21 cellular contexts compared by ENCODE assay signal in genomic region chr10:96661632-96662031, GRCh38. TPM values are rescaled to one million over a fixed set of nuclear protein-coding genes. Genes with fewer than 3 reads are reported as not detected.
DNase-seq lines count a peak whose midpoint lies in the region; ATAC-seq, FAIRE-seq and TF ChIP-seq lines count a peak whose summit lies in the region.
"Had no signal": no experiment of that assay in that cellular context is flagged by ENCODE, and none has a peak within 500 bp of the region (broad histone marks: within the 10 kb centered on the region; RNA-seq: fewer than 3 reads in every experiment).

No MANE protein-coding gene starts in this region.

- H3K27ac ChIP-seq in CD4-positive, alpha-beta T cell (ENCODE audit: low read depth, low read length), result no peak overlapping the region
- H3K27ac ChIP-seq: 22Rv1, Peyer's patch, SJCRH30 had no signal

- H3K4me3 Mint-ChIP-seq in activated T-cell treated with anti-CD3 and anti-CD28 coated beads, Interleukin-2, amount 50 U/mL, for 72 hours, result no peak overlapping the region
- no peak overlapping the region for H3K4me3 Mint-ChIP-seq in activated T-cell treated with anti-CD3 and anti-CD28 coated beads, Interleukin-2, amount 50 U/mL, for 4 hours
- no peak overlapping the region for H3K4me3 Mint-ChIP-seq in nephron progenitor cell
- no peak overlapping the region for H3K4me3 Mint-ChIP-seq in CD4-positive, alpha-beta T cell
- no peak overlapping the region for H3K4me3 Mint-ChIP-seq in chondrocyte (ENCODE audit: unreplicated experiment)

- no peaks in the 10 kb centered on the region for H3K9me3 Mint-ChIP-seq in activated T-cell treated with anti-CD3 and anti-CD28 coated beads, Interleukin-2, amount 50 U/mL, for 72 hours
- H3K9me3 Mint-ChIP-seq in activated T-cell treated with anti-CD3 and anti-CD28 coated beads, Interleukin-2, amount 50 U/mL, for 4 hours, result no peaks in the 10 kb centered on the region
- H3K9me3 Mint-ChIP-seq in nephron progenitor cell (no peaks in the 10 kb centered on the region), chondrocyte (ENCODE audit: low read depth) (no peaks in the 10 kb centered on the region)
- no peaks in the 10 kb centered on the region for H3K9me3 Mint-ChIP-seq in CD4-positive, alpha-beta T cell

- peak; percentile 43 for FAIRE-seq in islet of Langerhans (lab: Jason Lieb, UNC)
- FAIRE-seq: K562 had no signal

- H3K36me3 Mint-ChIP-seq in activated T-cell treated with anti-CD3 and anti-CD28 coated beads, Interleukin-2, amount 50 U/mL, for 72 hours (ENCODE audit: insufficient read depth in 2 of 2), result no peaks in the 10 kb centered on the region
- no peaks in the 10 kb centered on the region for H3K36me3 Mint-ChIP-seq in activated T-cell treated with anti-CD3 and anti-CD28 coated beads, Interleukin-2, amount 50 U/mL, for 4 hours (ENCODE audit: insufficient read depth)
- H3K36me3 Mint-ChIP-seq in nephron progenitor cell (ENCODE audit: low read depth), result no peaks in the 10 kb centered on the region
- H3K36me3 Mint-ChIP-seq in CD4-positive, alpha-beta T cell (ENCODE audit: low read depth), result no peaks in the 10 kb centered on the region
- no peaks in the 10 kb centered on the region for H3K36me3 Mint-ChIP-seq in chondrocyte (ENCODE audit: low read depth)

- CTCF ChIA-PET in CD4-positive, alpha-beta T cell (lab: Charles Lee), result no interaction called here

- H3K9me3 ChIP-seq in CD4-positive, alpha-beta T cell (ENCODE audit: control insufficient read depth, low read length), result no peaks in the 10 kb centered on the region
- H3K9me3 ChIP-seq: MG63, Peyer's patch, SJCRH30 had no signal

- POLR2A ChIA-PET in CD4-positive, alpha-beta T cell (lab: Charles Lee), result no interaction called here

- intact Hi-C loops in CD4-positive, alpha-beta T cell (cut with DNase I, micrococcal nuclease), result no loop called here
- intact Hi-C loops in left cardiac atrium (cut with DNase I), result no loop called here

- H3K4me1 Mint-ChIP-seq in activated T-cell treated with anti-CD3 and anti-CD28 coated beads, Interleukin-2, amount 50 U/mL, for 72 hours (ENCODE audit: low read depth), result peaks cover 13% of the 10 kb centered on the region
- H3K4me1 Mint-ChIP-seq in activated T-cell treated with anti-CD3 and anti-CD28 coated beads, Interleukin-2, amount 50 U/mL, for 4 hours (ENCODE audit: low read depth), result peaks cover 12% of the 10 kb centered on the region
- peaks cover 24% of the 10 kb centered on the region for H3K4me1 Mint-ChIP-seq in nephron progenitor cell
- no peaks in the 10 kb centered on the region for H3K4me1 Mint-ChIP-seq in CD4-positive, alpha-beta T cell (ENCODE audit: low read depth)
- H3K4me1 Mint-ChIP-seq in chondrocyte (ENCODE audit: low read depth), result peaks cover 35% of the 10 kb centered on the region

- no peak for DNase-seq in activated T-cell treated with anti-CD3 and anti-CD28 coated beads, Interleukin-2, amount 50 U/mL, for 72 hours
- no peak for DNase-seq in activated T-cell treated with anti-CD3 and anti-CD28 coated beads, Interleukin-2, amount 50 U/mL, for 4 hours
- DNase-seq in nephron progenitor cell (no peak), left cardiac atrium (no peak), pons (ENCODE audit: low spot score) (no peak), chondrocyte (ENCODE audit: low spot score) (no peak)
- DNase-seq in CD4-positive, alpha-beta T cell, result no peak
- DNase-seq: AML-193, DMS79 treated with DMSO at 0.1 percent for 48 hours, MG63, NCI-H1417, NCI-H1694 treated with DMSO at 0.1 percent for 48 hours, NCI-H2081 treated with DMSO at 0.1 percent for 48 hours, NCI-H2171 treated with DMSO at 0.1 percent for 48 hours, NCI-H524 treated with DMSO at 0.1 percent for 48 hours, NCI-H82, Peyer's patch, SJCRH30 had no signal

- TF ChIP-seq CTCF in nephron progenitor cell (IDR thresholded peaks at IDR 0.05) (no peak), chondrocyte (IDR thresholded peaks at IDR 0.05) (no peak)
- no peak for TF ChIP-seq CTCF in CD4-positive, alpha-beta T cell (IDR thresholded peaks at IDR 0.05)

- H3K27me3 ChIP-seq in CD4-positive, alpha-beta T cell (ENCODE audit: control insufficient read depth, insufficient read depth, low read length), result no peaks in the 10 kb centered on the region
- H3K27me3 ChIP-seq: MG63, Peyer's patch, SJCRH30 had no signal

- ATAC-seq in activated T-cell treated with anti-CD3 and anti-CD28 coated beads, Interleukin-2, amount 50 U/mL, for 72 hours (replicated peaks in 1 of 2), result no peak
- ATAC-seq in activated T-cell treated with anti-CD3 and anti-CD28 coated beads, Interleukin-2, amount 50 U/mL, for 4 hours, result no peak
- ATAC-seq in CD4-positive, alpha-beta T cell (ENCODE audit: poor library complexity), result no peak
- ATAC-seq in left cardiac atrium, result no peak
- ATAC-seq: K562 had no signal

- H3K27me3 Mint-ChIP-seq in activated T-cell treated with anti-CD3 and anti-CD28 coated beads, Interleukin-2, amount 50 U/mL, for 72 hours (ENCODE audit: low read depth), result no peaks in the 10 kb centered on the region
- no peaks in the 10 kb centered on the region for H3K27me3 Mint-ChIP-seq in activated T-cell treated with anti-CD3 and anti-CD28 coated beads, Interleukin-2, amount 50 U/mL, for 4 hours (ENCODE audit: low read depth)
- H3K27me3 Mint-ChIP-seq in nephron progenitor cell (ENCODE audit: low read depth, poor library complexity) (no peaks in the 10 kb centered on the region), chondrocyte (ENCODE audit: low read depth) (no peaks in the 10 kb centered on the region)
- H3K27me3 Mint-ChIP-seq in CD4-positive, alpha-beta T cell, result no peaks in the 10 kb centered on the region

- H3K27ac Mint-ChIP-seq in activated T-cell treated with anti-CD3 and anti-CD28 coated beads, Interleukin-2, amount 50 U/mL, for 72 hours, result peak overlapping the region; percentile 17
- H3K27ac Mint-ChIP-seq in nephron progenitor cell, result peak overlapping the region; percentile 9
- no peak overlapping the region for H3K27ac Mint-ChIP-seq in CD4-positive, alpha-beta T cell
- H3K27ac Mint-ChIP-seq in chondrocyte (ENCODE audit: unreplicated experiment), result no peak overlapping the region

RNA-seq across cellular contexts. Expression of gene PIK3AP1, which starts 58.7 kb away (rescaled TPM):
- total RNA-seq in activated T-cell treated with anti-CD3 and anti-CD28 coated beads, Interleukin-2, amount 50 U/mL, for 72 hours, result 10 to 100 TPM in 1 of 2 donors, 1 to 10 TPM in 1; 5.1 to 20.6 TPM
- total RNA-seq in activated T-cell treated with anti-CD3 and anti-CD28 coated beads, Interleukin-2, amount 50 U/mL, for 4 hours, result 1 to 10 TPM; 3.2 to 6.9 (median 5.7) TPM
- under 1 TPM; 0.58 to 0.59 TPM for total RNA-seq in CD4-positive, alpha-beta T cell
- total RNA-seq in left cardiac atrium (10 to 100 TPM in 1 of 2 donors, 1 to 10 TPM in 1; 5.1 to 10.5 TPM), chondrocyte (9.7 to 12.4 TPM (median 9.9 TPM) in 3 replicates)

Comparison
In these comparisons a context has a peak if more than half of its experiments do, and no peak if none do; other contexts are left out.
1. H3K27ac Mint-ChIP-seq: peak in activated T-cell treated with anti-CD3 and anti-CD28 coated beads, Interleukin-2, amount 50 U/mL, for 72 hours (single experiment) and nephron progenitor cell (single experiment); none in CD4-positive, alpha-beta T cell (single experiment) and chondrocyte (single experiment).